ENCODE assay signal across 9 cellular contexts in the genomic region with DNA sequence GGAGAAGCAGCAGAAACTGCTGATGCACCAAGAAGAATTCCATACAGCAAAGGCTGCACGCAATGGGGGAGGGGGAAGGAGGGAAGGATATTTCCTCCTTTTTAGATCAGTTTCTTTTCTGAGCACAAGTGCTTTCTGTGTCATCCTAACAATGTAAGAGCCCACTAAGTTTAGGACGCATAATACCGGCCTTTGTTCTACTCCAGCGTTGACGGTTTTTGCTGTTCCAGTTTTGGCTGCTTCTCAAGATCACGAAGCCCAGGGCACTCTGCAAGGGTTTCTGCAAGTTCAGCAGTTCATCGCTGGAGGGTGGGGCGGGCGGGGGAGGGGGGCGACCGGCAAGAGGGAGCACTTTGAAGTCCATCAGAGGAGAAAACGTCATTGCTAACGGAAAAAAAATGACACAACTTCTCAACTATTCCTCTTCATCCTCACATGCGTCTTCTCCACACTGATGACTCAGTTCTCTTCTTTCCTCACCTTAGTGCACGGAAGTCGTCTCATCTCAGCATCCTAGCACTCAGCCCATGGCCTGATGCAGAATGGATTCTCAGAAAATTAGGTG.
DNase-seq lines count a peak whose midpoint lies in the region; FAIRE-seq and TF ChIP-seq lines count a peak whose summit lies in the region.
"Had no signal": no experiment of that assay in that cellular context is flagged by ENCODE, and none has a peak within 500 bp of the region (broad histone marks: within the 10 kb centered on the region; RNA-seq: fewer than 3 reads in every experiment).

No MANE protein-coding gene starts in this region.

- POLR2A ChIA-PET in GM10248 (lab: Yijun Ruan, JAX): no interaction called here

- CTCF ChIA-PET in GM10248 (lab: Yijun Ruan, JAX): no interaction called here

- TF ChIP-seq POLR2A in H54 (IDR thresholded peaks at IDR 0.05; ENCODE audit: low read depth, low read length): no peak

- H3K4me3 Mint-ChIP-seq in T-helper 2 cell treated with Interferon-gamma antibody and Interleukin-4, amounts not matched to agents 5 μg/mL and 100 μg/mL, for 36 hours: no peak overlapping the region

- FAIRE-seq in H54 (lab: Jason Lieb, UNC): peak; percentile 97

- no peaks in the 10 kb centered on the region for H3K36me3 Mint-ChIP-seq in T-helper 2 cell treated with Interferon-gamma antibody and Interleukin-4, amounts not matched to agents 5 μg/mL and 100 μg/mL, for 36 hours (ENCODE audit: low read depth)

- H3K27me3 Mint-ChIP-seq in T-helper 2 cell treated with Interferon-gamma antibody and Interleukin-4, amounts not matched to agents 5 μg/mL and 100 μg/mL, for 36 hours (ENCODE audit: low read depth): no peaks in the 10 kb centered on the region

- no peak overlapping the region for H3K4me3 ChIP-seq in fibroblast of pulmonary artery (replicated peaks; ENCODE audit: low read depth, low read length)
- peak overlapping the region; percentile 24 for H3K4me3 ChIP-seq in retinal pigment epithelial cell (ENCODE audit: low read length)
- H3K4me3 ChIP-seq: gastrocnemius medialis had no signal

- H3K27ac Mint-ChIP-seq in T-helper 2 cell treated with Interferon-gamma antibody and Interleukin-4, amounts not matched to agents 5 μg/mL and 100 μg/mL, for 36 hours: peak overlapping the region; percentile 22

- DNase-seq in H54 (ENCODE audit: insufficient read length, low spot score) (peak; percentile 69), fibroblast of pulmonary artery (ENCODE audit: low read depth) (peak; percentile 45), retinal pigment epithelial cell (ENCODE audit: low read depth) (no peak), NCI-H1694 treated with DMSO at 0.1 percent for 48 hours (lab: John Stamatoyannopoulos, UW) (no peak), GM10248 (ENCODE audit: extremely low spot score) (no peak), NCI-H510A (lab: John Stamatoyannopoulos, UW) (no peak)
- DNase-seq in T-helper 2 cell treated with Interferon-gamma antibody and Interleukin-4, amounts not matched to agents 5 μg/mL and 100 μg/mL, for 36 hours (ENCODE audit: low spot score): no peak
- DNase-seq: gastrocnemius medialis, SHP77 treated with DMSO at 0.1 percent for 48 hours had no signal

- H3K9me3 Mint-ChIP-seq in T-helper 2 cell treated with Interferon-gamma antibody and Interleukin-4, amounts not matched to agents 5 μg/mL and 100 μg/mL, for 36 hours: no peaks in the 10 kb centered on the region

- peaks cover 12% of the 10 kb centered on the region for H3K4me1 Mint-ChIP-seq in T-helper 2 cell treated with Interferon-gamma antibody and Interleukin-4, amounts not matched to agents 5 μg/mL and 100 μg/mL, for 36 hours (ENCODE audit: low read depth)

- TF ChIP-seq CTCF in fibroblast of pulmonary artery (IDR thresholded peaks at IDR 0.05; ENCODE audit: low read length, missing control alignments): no peak
- TF ChIP-seq CTCF in retinal pigment epithelial cell (conservative IDR thresholded peaks at IDR 0.05; ENCODE audit: low read depth, low read length): no peak
- no peak for TF ChIP-seq CTCF in GM10248 (IDR thresholded peaks at IDR 0.05; ENCODE audit: control extremely low read depth, extremely low read depth, low read depth, missing control alignments)

Comparison
In these comparisons a context has a peak if more than half of its experiments do, and no peak if none do; other contexts are left out.
1. DNase-seq: peak in H54 (single experiment) and fibroblast of pulmonary artery (single experiment); none in T-helper 2 cell treated with Interferon-gamma antibody and Interleukin-4, amounts not matched to agents 5 μg/mL and 100 μg/mL, for 36 hours (single experiment), retinal pigment epithelial cell (single experiment), NCI-H1694 treated with DMSO at 0.1 percent for 48 hours (single experiment), GM10248 (single experiment) and NCI-H510A (single experiment).